In genomic region chr3:172697558-172697957, GRCh38 we compare ENCODE assay signal across 18 cellular contexts. TPM values are rescaled to one million over a fixed set of nuclear protein-coding genes. Genes with fewer than 3 reads are reported as not detected.
A peak's percentile ranks its signal among the peaks of the same experiment; 100 is the strongest.
DNase-seq lines count a peak whose midpoint lies in the region; ATAC-seq, FAIRE-seq and TF ChIP-seq lines count a peak whose summit lies in the region.
"Had no signal": no experiment of that assay in that cellular context is flagged by ENCODE, and none has a peak within 500 bp of the region (broad histone marks: within the 10 kb centered on the region; RNA-seq: fewer than 3 reads in every experiment).

No MANE protein-coding gene starts in this region.

- no peak overlapping the region for H3K27ac Mint-ChIP-seq in GM23338
- H3K27ac Mint-ChIP-seq: B cell; CD8-positive, alpha-beta T cell had no signal

- ATAC-seq in GM23338 = no peak
- ATAC-seq: CD8-positive, alpha-beta T cell; HCT116 had no signal

- no peak overlapping the region; a peak in 1 of 7 replicates for H3K9ac ChIP-seq in H1 (replicated peaks in 1 of 4; ENCODE audit: extremely low read depth in 1 of 4, low read depth in 3 of 4, low read length in 3 of 4)

- H2AK5ac ChIP-seq in H1 (ENCODE audit: low read depth, low read length) = no peak overlapping the region

- no peak overlapping the region for H4K5ac ChIP-seq in H1 (ENCODE audit: insufficient read length, low read depth, low read length)

- no peaks in the 10 kb centered on the region for H3K36me3 Mint-ChIP-seq in GM23338 (ENCODE audit: low read depth)

- CTCF ChIA-PET in H1 (lab: Charles Lee; ENCODE audit: partially characterized antibody) = interaction anchor here (0.5 to 2.1 kb wide), 9 partner anchors 8 to 396 kb away, joined by 3 to 6 read pairs (median 3); partner anchors contain the start of gene ECT2

- peaks cover 26% of the 10 kb centered on the region for H3K4me1 Mint-ChIP-seq in GM23338

- H4K20me1 ChIP-seq in GM23338 (replicated peaks; ENCODE audit: insufficient read depth) (0 out of 2 replicates have a peak, but pooled peaks cover 3% of the 10 kb centered on the region), H1 (replicated peaks in 1 of 2; ENCODE audit: control insufficient read depth in 1 of 2, insufficient read depth in 2 of 2, low read length in 2 of 2) (peaks cover 0 to 2% of the 10 kb centered on the region in 2 experiments)

- peaks cover 3% of the 10 kb centered on the region for H3K27me3 Mint-ChIP-seq in GM23338 (ENCODE audit: insufficient read depth, low read depth, poor library complexity)
- H3K27me3 Mint-ChIP-seq: B cell, IgD-negative memory B cell had no signal

- peak overlapping the region; percentile 28; the same call in 1 of the 2 replicates for H3K27ac ChIP-seq in C4-2B
- H3K27ac ChIP-seq in GM23338 (ENCODE audit: low read depth) = no peak overlapping the region
- no peak overlapping the region for H3K27ac ChIP-seq in H1 (ENCODE audit: low read depth, low read length)
- peak overlapping the region; percentile 31 for H3K27ac ChIP-seq in suprapubic skin
- no peak overlapping the region for H3K27ac ChIP-seq in uterus

- H2BK120ac ChIP-seq in H1 (replicated peaks; ENCODE audit: low read depth, low read length) = no peak overlapping the region

- DNase-seq in GM23338 (ENCODE audit: low spot score) (no peak), H1 (ENCODE audit: low read depth in 1 of 2, low spot score in 2 of 2) (no peak), suprapubic skin (ENCODE audit: low spot score in 2 of 2) (no peak), uterus (no peak), DMS53 treated with DMSO at 0.1 percent for 48 hours (lab: John Stamatoyannopoulos, UW; ENCODE audit: unreplicated experiment) (no peak), MV-4-11 (lab: John Stamatoyannopoulos, UW) (no peak)
- DNase-seq: C1 segment of cervical spinal cord; CD8-positive, alpha-beta T cell; COR-L47; GF-D8 had no signal

- H3K4me3 ChIP-seq in GM23338 (no peak overlapping the region), H1 (ENCODE audit: extremely low read depth in 1 of 4, insufficient read depth in 2 of 4, low read depth in 3 of 4, low read length in 4 of 4) (no peak overlapping the region), suprapubic skin (no peak overlapping the region), uterus (no peak overlapping the region)

- no peak overlapping the region for H2BK20ac ChIP-seq in H1 (ENCODE audit: low read length)

- WGBS in H1 (ENCODE audit: extremely low coverage in 1 of 2, insufficient coverage in 1 of 2, insufficient read length in 1 of 2, insufficient replicate concordance in 2 of 2, low coverage in 1 of 2, low lambda C conversion rate in 2 of 2, missing lambda C conversion rate in 1 of 2), 2 experiments = 90% methylated on average over 1 of the region's 1 CpG; no CpG with 5 or more reads in 1 of the 2 experiments
- WGBS in suprapubic skin = 93% methylated on average over 1 of the region's 1 CpG

- peaks cover 14% of the 10 kb centered on the region for H3K4me1 ChIP-seq in GM23338 (ENCODE audit: insufficient read depth)
- peaks cover 0 to 4% (median under 1%) of the 10 kb centered on the region in 4 experiments; a peak in 2 of 7 replicates for H3K4me1 ChIP-seq in H1 (replicated peaks in 1 of 4; ENCODE audit: control insufficient read depth in 3 of 4, insufficient read depth in 4 of 4, low read length in 3 of 4)
- H3K4me1 ChIP-seq in suprapubic skin = peaks cover 5% of the 10 kb centered on the region
- no peaks in the 10 kb centered on the region for H3K4me1 ChIP-seq in uterus

- no peak for TF ChIP-seq RAD21 in H1 (IDR thresholded peaks at IDR 0.05 in 1 of 2, conservative IDR thresholded peaks at IDR 0.05 in 1 of 2; ENCODE audit: low read depth in 2 of 2, low read length in 2 of 2)

- 0 out of 2 replicates have a peak overlapping the region, but pooled peaks have one; percentile 53 for H3K18ac ChIP-seq in H1 (ENCODE audit: extremely low read depth, low read length)

- no peak overlapping the region for H4K91ac ChIP-seq in H1 (replicated peaks; ENCODE audit: insufficient read length, low read length)

- H2BK12ac ChIP-seq in H1 (ENCODE audit: low read depth, low read length) = no peak overlapping the region; the same call in 1 of the 2 replicates

- H3F3A ChIP-seq in GM23338 (replicated peaks; ENCODE audit: low read depth) = no peaks in the 10 kb centered on the region

- no peak for FAIRE-seq in H1 (lab: Jason Lieb, UNC)
- FAIRE-seq: A204.1, D721Med, GM19239, H54 had no signal

- TF ChIP-seq EP300 in H1 (IDR thresholded peaks at IDR 0.05; ENCODE audit: borderline replicate concordance in 1 of 2, low read depth in 2 of 2, low read length in 2 of 2) (no peak), suprapubic skin (IDR thresholded peaks at IDR 0.05) (no peak)

- H2AFZ ChIP-seq in GM23338 (no peak overlapping the region), H1 (ENCODE audit: low read length) (no peak overlapping the region)

- H3K14ac ChIP-seq in H1 (ENCODE audit: insufficient read length) = no peak overlapping the region

- no peak overlapping the region for H3K56ac ChIP-seq in H1 (replicated peaks; ENCODE audit: insufficient read length, low read depth, low read length)

- H2BK5ac ChIP-seq in H1 (ENCODE audit: low read depth, low read length) = no peak overlapping the region

- H3K23me2 ChIP-seq in H1 (ENCODE audit: low read depth, low read length) = no peaks in the 10 kb centered on the region

- H2BK15ac ChIP-seq in H1 (ENCODE audit: low read length) = no peak overlapping the region

- TF ChIP-seq CTCF in C4-2B (conservative IDR thresholded peaks at IDR 0.05) = no peak
- TF ChIP-seq CTCF in GM23338 (conservative IDR thresholded peaks at IDR 0.05; ENCODE audit: low read depth in 2 of 2) = no peak
- TF ChIP-seq CTCF in H1 (IDR thresholded peaks at IDR 0.05; ENCODE audit: control extremely low read depth in 1 of 3, insufficient read depth in 1 of 3, low read depth in 1 of 3, low read length in 3 of 3) = no peak
- no peak for TF ChIP-seq CTCF in suprapubic skin (IDR thresholded peaks at IDR 0.05)
- no peak for TF ChIP-seq CTCF in uterus (IDR thresholded peaks at IDR 0.05)

- H3K9me3 ChIP-seq in H1 (ENCODE audit: insufficient read depth in 2 of 2, low read depth in 1 of 2, low read length in 1 of 2) = no peaks in the 10 kb centered on the region
- no peaks in the 10 kb centered on the region for H3K9me3 ChIP-seq in suprapubic skin
- no peaks in the 10 kb centered on the region for H3K9me3 ChIP-seq in uterus

- no peaks in the 10 kb centered on the region for H3K9me3 Mint-ChIP-seq in GM23338
- H3K9me3 Mint-ChIP-seq: CD8-positive, alpha-beta T cell had no signal

- H3K79me2 ChIP-seq in GM23338 (replicated peaks; ENCODE audit: insufficient read depth) (peaks cover 8% of the 10 kb centered on the region; the same call in 1 of the 2 replicates), H1 (ENCODE audit: control insufficient read depth in 1 of 2, insufficient read depth in 2 of 2, low read length in 2 of 2) (no peaks in the 10 kb centered on the region)

- no peak for TF ChIP-seq POLR2A in H1 (IDR thresholded peaks at IDR 0.05; ENCODE audit: control extremely low read depth in 1 of 2, low read depth in 2 of 2, low read length in 2 of 2)
- no peak for TF ChIP-seq POLR2A in suprapubic skin (IDR thresholded peaks at IDR 0.05)
- TF ChIP-seq POLR2A in uterus (IDR thresholded peaks at IDR 0.05) = no peak

- intact Hi-C loops in uterus (cut with DNase I; ENCODE audit: low total_unique reads) = no loop called here

- no peak overlapping the region for H3K4ac ChIP-seq in H1 (replicated peaks; ENCODE audit: insufficient read length, low read depth, low read length)

- H3K27me3 ChIP-seq in GM23338 (ENCODE audit: insufficient read depth) (no peaks in the 10 kb centered on the region), H1 (replicated peaks in 1 of 4; ENCODE audit: control insufficient read depth in 3 of 4, extremely low read depth in 1 of 4, insufficient read depth in 3 of 4, low read length in 3 of 4) (no peaks in the 10 kb centered on the region), suprapubic skin (no peaks in the 10 kb centered on the region), uterus (no peaks in the 10 kb centered on the region)

- H3K9me2 ChIP-seq in GM23338 (ENCODE audit: insufficient read depth) = no peaks in the 10 kb centered on the region

- POLR2A ChIA-PET in H1 (lab: Charles Lee; ENCODE audit: partially characterized antibody) = no interaction called here

- H3K79me1 ChIP-seq in H1 (ENCODE audit: low read depth, low read length) = peaks cover 3% of the 10 kb centered on the region; the same call in 1 of the 2 replicates

- peak overlapping the region; percentile 35; the same call in 1 of the 2 replicates for H3K4me2 ChIP-seq in GM23338
- H3K4me2 ChIP-seq in H1 (ENCODE audit: insufficient read depth in 1 of 2, low read depth in 2 of 2, low read length in 2 of 2) = no peak overlapping the region

- no peaks in the 10 kb centered on the region for H3K36me3 ChIP-seq in GM23338 (ENCODE audit: insufficient read depth)
- no peaks in the 10 kb centered on the region for H3K36me3 ChIP-seq in H1 (ENCODE audit: control insufficient read depth in 2 of 4, insufficient read depth in 4 of 4, low read length in 3 of 4)
- H3K36me3 ChIP-seq in suprapubic skin = no peaks in the 10 kb centered on the region
- H3K36me3 ChIP-seq in uterus = no peaks in the 10 kb centered on the region

- no peak overlapping the region for H4K8ac ChIP-seq in H1 (ENCODE audit: extremely low read depth, insufficient read depth, low read length)

- H3K23ac ChIP-seq in H1 (ENCODE audit: insufficient read length) = no peak overlapping the region

- H3K4me3 Mint-ChIP-seq in GM23338 = no peak overlapping the region
- H3K4me3 Mint-ChIP-seq: B cell; CD8-positive, alpha-beta T cell; IgD-negative memory B cell had no signal

RNA-seq across cellular contexts. Expression of gene NCEH1, which starts 13.3 kb away (rescaled TPM):
- 4.2 and 4.9 TPM in 2 replicates for total RNA-seq in GM23338 (2014; rRNA removed; shearing (Covaris generic))
- polyA plus RNA-seq in GM23338 (2016; fragmentation: Nextera tagmentation; extraction: Ambion mirVana) (1.5 and 1.8 TPM in 2 replicates), H1 (2011; rRNA removed) (1.4 and 2.2 TPM in 2 replicates)
- total RNA-seq in H1 (2021; fragmentation: NEBNext Ultra II Directional; extraction: Animal tissue kit (Norgen Biotek cat#: 25700)) = 5.4 and 6.4 TPM in 2 replicates
- polyA plus RNA-seq in H1 (2011; cell fraction: cytosol; rRNA removed) = 1.2 TPM
- 1.9 TPM for polyA plus RNA-seq in H1 (2011; cell fraction: nucleus; rRNA removed)
- polyA plus RNA-seq in H1 (2012, experiment 1 of 2) = 1.5 to 3.1 TPM (median 2.1 TPM) in 4 replicates
- polyA plus RNA-seq in H1 (2012, experiment 2 of 2) = 0.26 TPM
- 5.0 TPM for polyA plus RNA-seq in H1 (2013, experiment 1 of 2)
- polyA plus RNA-seq in H1 (2013, experiment 2 of 2) = 5.6 TPM
- 6.1 and 6.2 TPM in 2 replicates for polyA minus RNA-seq in H1 (2011; rRNA and poly(A)+ RNA removed)
- 2.6 TPM for polyA minus RNA-seq in H1 (2011; cell fraction: cytosol; rRNA and poly(A)+ RNA removed)
- polyA minus RNA-seq in H1 (2011; cell fraction: nucleus; rRNA and poly(A)+ RNA removed) = 8.0 TPM
- total RNA-seq in suprapubic skin (1 to 10 TPM; 2.3 to 5.8 (median 4.2) TPM), uterus (1 to 10 TPM; 1.8 to 5.8 (median 5.4) TPM)

RNA-seq across cellular contexts. Expression of gene ECT2, which starts 53.0 kb away (rescaled TPM):
- total RNA-seq in GM23338 (2014; rRNA removed; shearing (Covaris generic)) = 96.9 and 102 TPM in 2 replicates
- polyA plus RNA-seq in GM23338 (2016; fragmentation: Nextera tagmentation; extraction: Ambion mirVana) (94.2 and 111 TPM in 2 replicates), H1 (2011; rRNA removed) (9.9 and 19.5 TPM in 2 replicates)
- 76.2 and 88.7 TPM in 2 replicates for total RNA-seq in H1 (2021; fragmentation: NEBNext Ultra II Directional; extraction: Animal tissue kit (Norgen Biotek cat#: 25700))
- 29.8 TPM for polyA plus RNA-seq in H1 (2011; cell fraction: cytosol; rRNA removed)
- 16.0 TPM for polyA plus RNA-seq in H1 (2011; cell fraction: nucleus; rRNA removed)
- polyA plus RNA-seq in H1 (2012, experiment 1 of 2) = 23.0 to 58.2 TPM (median 30.5 TPM) in 4 replicates
- 2.6 TPM for polyA plus RNA-seq in H1 (2012, experiment 2 of 2)
- 46.0 TPM for polyA plus RNA-seq in H1 (2013, experiment 1 of 2)
- polyA plus RNA-seq in H1 (2013, experiment 2 of 2) = 48.1 TPM
- polyA minus RNA-seq in H1 (2011; rRNA and poly(A)+ RNA removed) = 45.3 and 69.9 TPM in 2 replicates
- 43.6 TPM for polyA minus RNA-seq in H1 (2011; cell fraction: cytosol; rRNA and poly(A)+ RNA removed)
- 118 TPM for polyA minus RNA-seq in H1 (2011; cell fraction: nucleus; rRNA and poly(A)+ RNA removed)
- total RNA-seq in suprapubic skin (10 to 100 TPM in 2 of 4 donors, 1 to 10 TPM in 2; 6.5 to 15.1 (median 9.4) TPM), uterus (10 to 100 TPM in 1 of 4 donors, 1 to 10 TPM in 3; 2.6 to 52.9 (median 4.9) TPM)

Comparison
In these comparisons a context has a peak if more than half of its experiments do, and no peak if none do; other contexts are left out.
1. H3K27ac ChIP-seq: peak in C4-2B (single experiment) and suprapubic skin (single experiment); none in GM23338 (single experiment), H1 (single experiment) and uterus (0 of 2).